11 cellular contexts compared by ENCODE assay signal in genomic region chr3:184305577-184305976, GRCh38. TPM values are rescaled to one million over a fixed set of nuclear protein-coding genes. Genes with fewer than 3 reads are reported as not detected.
A peak's percentile ranks its signal among the peaks of the same experiment; 100 is the strongest.
DNase-seq lines count a peak whose midpoint lies in the region; ATAC-seq and TF ChIP-seq lines count a peak whose summit lies in the region.
"Had no signal": no experiment of that assay in that cellular context is flagged by ENCODE, and none has a peak within 500 bp of the region (broad histone marks: within the 10 kb centered on the region; RNA-seq: fewer than 3 reads in every experiment).

No MANE protein-coding gene starts in this region.

- in situ Hi-C loops in GM23248 (cut with MboI) = no loop called here

- no peak overlapping the region for H3K14ac ChIP-seq in neuronal stem cell (ENCODE audit: low read length)

- H3K9me2 ChIP-seq in GM23248 (ENCODE audit: insufficient read depth) = no peaks in the 10 kb centered on the region

- no peak overlapping the region for H3K23ac ChIP-seq in neuronal stem cell (ENCODE audit: low read depth, low read length, poor library complexity)

- H3K4ac ChIP-seq in neuronal stem cell (ENCODE audit: low read length) = no peak overlapping the region

- H3K4me2 ChIP-seq in GM23248 (ENCODE audit: unreplicated experiment) = no peak overlapping the region
- H3K4me2 ChIP-seq in neuronal stem cell (ENCODE audit: insufficient read depth, low read length, poor library complexity, severe bottlenecking) = no peak overlapping the region

- no peak overlapping the region for H3K4me3 Mint-ChIP-seq in WTC11

- no peaks in the 10 kb centered on the region for H3K9me3 Mint-ChIP-seq in WTC11

- no peak overlapping the region for H2BK120ac ChIP-seq in neuronal stem cell (ENCODE audit: low read depth, low read length)

- H3K4me3 ChIP-seq in AG10803 (ENCODE audit: low read length) (no peak overlapping the region), GM23248 (no peak overlapping the region), neuronal stem cell (ENCODE audit: low read length in 2 of 2) (no peak overlapping the region)

- peak; percentile 40 for TF ChIP-seq CTCF in AG10803 (conservative IDR thresholded peaks at IDR 0.05; ENCODE audit: low read length)
- no peak for TF ChIP-seq CTCF in WTC11 (IDR thresholded peaks at IDR 0.05)

- POLR2A ChIA-PET in WTC11 (lab: Charles Lee) = no interaction called here

- H3K27ac ChIP-seq in GM23248 (no peak overlapping the region), neuronal stem cell (replicated peaks; ENCODE audit: low read length) (no peak overlapping the region)

- no peaks in the 10 kb centered on the region for H3K79me1 ChIP-seq in neuronal stem cell (ENCODE audit: low read depth, low read length)

- peaks cover 1% of the 10 kb centered on the region; the same call in 1 of the 2 replicates for H3K4me1 Mint-ChIP-seq in WTC11

- DNase-seq in AG10803 (ENCODE audit: low read depth) (peak; percentile 24), GM23248 (peak; percentile 43), WTC11 (ENCODE audit: low spot score) (no peak), kidney glomerular epithelial cell (lab: John Stamatoyannopoulos, UW) (peak; percentile 17), neuronal stem cell (ENCODE audit: low spot score) (no peak), D341Med (ENCODE audit: low spot score) (no peak)
- DNase-seq: activated effector memory CD4-positive, alpha-beta T cell treated with anti-CD3 and anti-CD28 coated beads, Interleukin-2, amount 50 U/mL, for 16 hours; SHP77 treated with DMSO at 0.1 percent for 48 hours; stimulated activated CD4-positive, alpha-beta T cell treated with anti-CD3 and anti-CD28 coated beads, Interleukin-2, amount 100 ng/mL, for 24 hours had no signal

- peaks cover 66% of the 10 kb centered on the region for H3K79me2 ChIP-seq in GM23248 (ENCODE audit: insufficient read depth)

- H4K91ac ChIP-seq in neuronal stem cell (ENCODE audit: low read depth, low read length, poor library complexity) = no peak overlapping the region

- no peak overlapping the region for H3K27ac Mint-ChIP-seq in WTC11

- CTCF ChIA-PET in WTC11 (lab: Charles Lee) = interaction anchor here (1.1 kb wide), 1 partner anchor 33 kb away, joined by 3 read pairs; no protein-coding TSS in a partner anchor

- H2BK5ac ChIP-seq in neuronal stem cell (ENCODE audit: low read length) = no peak overlapping the region

- H3K18ac ChIP-seq in neuronal stem cell (ENCODE audit: low read length) = no peak overlapping the region

- H4K20me1 ChIP-seq in GM23248 (ENCODE audit: insufficient read depth) = no peaks in the 10 kb centered on the region

- no peak overlapping the region for H2BK12ac ChIP-seq in neuronal stem cell (ENCODE audit: low read length)

- H3K9ac ChIP-seq in GM23248 (no peak overlapping the region), neuronal stem cell (ENCODE audit: low read depth, low read length, poor library complexity) (no peak overlapping the region)

- H3K36me3 ChIP-seq in GM23248 (ENCODE audit: low read depth) = peaks cover 73% of the 10 kb centered on the region
- H3K36me3 ChIP-seq in neuronal stem cell (replicated peaks in 1 of 2; ENCODE audit: control insufficient read depth in 2 of 2, insufficient read depth in 2 of 2, low read length in 2 of 2) = peaks cover 64 to 91% of the 10 kb centered on the region in 2 donors

- no peak overlapping the region for H2AK5ac ChIP-seq in neuronal stem cell (ENCODE audit: low read depth, low read length)

- peaks cover 58% of the 10 kb centered on the region for H3F3A ChIP-seq in GM23248 (ENCODE audit: insufficient read depth)

- H3K36me3 Mint-ChIP-seq in WTC11 = peaks cover 87% of the 10 kb centered on the region

- H2AFZ ChIP-seq in GM23248 (no peak overlapping the region), neuronal stem cell (ENCODE audit: low read length) (no peak overlapping the region)

- H3K27me3 ChIP-seq in GM23248 (replicated peaks; ENCODE audit: insufficient read depth) (no peaks in the 10 kb centered on the region), neuronal stem cell (ENCODE audit: control insufficient read depth in 3 of 3, insufficient read depth in 3 of 3, low read depth in 1 of 3, low read length in 3 of 3) (no peaks in the 10 kb centered on the region)

- H3K4me1 ChIP-seq in GM23248 (ENCODE audit: insufficient read depth) = peaks cover 13% of the 10 kb centered on the region
- H3K4me1 ChIP-seq in neuronal stem cell (ENCODE audit: control insufficient read depth in 2 of 2, insufficient read depth in 1 of 2, low read depth in 1 of 2, low read length in 2 of 2) = no peaks in the 10 kb centered on the region

- ATAC-seq in WTC11 (peak; percentile 26; the same call in 1 of the 2 replicates), GM21367 (IDR thresholded peaks at IDR 0.05; ENCODE audit: unreplicated experiment) (no peak), GM21360 (IDR thresholded peaks at IDR 0.05; ENCODE audit: unreplicated experiment) (no peak)

- H4K8ac ChIP-seq in neuronal stem cell (ENCODE audit: low read depth, low read length) = no peak overlapping the region

- WGBS in GM23248 (ENCODE audit: low coverage in 1 of 2, low lambda C conversion rate in 2 of 2, missing lambda C conversion rate in 2 of 2), 2 experiments = 50 to 74% methylated on average over 1 of the region's 1 CpG
- no CpG with 5 or more reads among the region's 1 CpG for WGBS in neuronal stem cell (ENCODE audit: extremely low coverage in 2 of 2, insufficient read length in 2 of 2, insufficient replicate concordance in 1 of 2), 2 donors

- H3K27me3 Mint-ChIP-seq in WTC11 (ENCODE audit: low read depth) = no peaks in the 10 kb centered on the region

- H3K9me3 ChIP-seq in GM23248 (ENCODE audit: low read depth) (no peaks in the 10 kb centered on the region), neuronal stem cell (replicated peaks in 1 of 2; ENCODE audit: control insufficient read depth in 2 of 2, insufficient read depth in 1 of 2, low read depth in 1 of 2, low read length in 2 of 2) (no peaks in the 10 kb centered on the region)

- no peak overlapping the region for H2BK15ac ChIP-seq in neuronal stem cell (ENCODE audit: low read length)

TF ChIP-seq in WTC11, 78 proteins besides CTCF, POLR2A, EP300 and RAD21 (continues in another document):
- TF ChIP-seq TEAD1 (CRISPR knock-in tag; IDR thresholded peaks at IDR 0.05) (no peak), SOX15 (CRISPR knock-in tag; IDR thresholded peaks at IDR 0.05) (no peak), TEAD4 (CRISPR knock-in tag; IDR thresholded peaks at IDR 0.05) (no peak)
- TF ChIP-seq, protein P1, sequence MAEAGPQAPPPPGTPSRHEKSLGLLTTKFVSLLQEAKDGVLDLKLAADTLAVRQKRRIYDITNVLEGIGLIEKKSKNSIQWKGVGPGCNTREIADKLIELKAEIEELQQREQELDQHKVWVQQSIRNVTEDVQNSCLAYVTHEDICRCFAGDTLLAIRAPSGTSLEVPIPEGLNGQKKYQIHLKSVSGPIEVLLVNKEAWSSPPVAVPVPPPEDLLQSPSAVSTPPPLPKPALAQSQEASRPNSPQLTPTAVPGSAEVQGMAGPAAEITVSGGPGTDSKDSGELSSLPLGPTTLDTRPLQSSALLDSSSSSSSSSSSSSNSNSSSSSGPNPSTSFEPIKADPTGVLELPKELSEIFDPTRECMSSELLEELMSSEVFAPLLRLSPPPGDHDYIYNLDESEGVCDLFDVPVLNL (CRISPR knock-in tag; IDR thresholded peaks at IDR 0.05; ENCODE audit: borderline replicate concordance, low read depth) = no peak

RNA-seq across cellular contexts. Expression of gene PSMD2, which starts 6.5 kb away (rescaled TPM):
- 596 and 602 TPM in 2 replicates for total RNA-seq in GM23248 (2014; rRNA removed; shearing (Covaris generic))
- 513 and 518 TPM in 2 replicates for polyA plus RNA-seq in GM23248 (2016; fragmentation: Nextera tagmentation; extraction: Ambion mirVana)
- 303 to 359 TPM (median 320 TPM) in 3 replicates for total RNA-seq in WTC11 (2021)
- 114 TPM for polyA plus RNA-seq in neuronal stem cell (2013, experiment 1 of 2)
- 116 TPM for polyA plus RNA-seq in neuronal stem cell (2013, experiment 2 of 2)

RNA-seq across cellular contexts. Expression of gene EIF4G1, which starts 8.8 kb away (rescaled TPM):
- total RNA-seq in GM23248 (2014; rRNA removed; shearing (Covaris generic)) = 366 and 370 TPM in 2 replicates
- 183 and 184 TPM in 2 replicates for polyA plus RNA-seq in GM23248 (2016; fragmentation: Nextera tagmentation; extraction: Ambion mirVana)
- total RNA-seq in WTC11 (2021) = 411 to 557 TPM (median 439 TPM) in 3 replicates
- polyA plus RNA-seq in neuronal stem cell (2013, experiment 1 of 2) = 102 TPM
- 99.2 TPM for polyA plus RNA-seq in neuronal stem cell (2013, experiment 2 of 2)

RNA-seq across cellular contexts. Expression of gene ECE2, which starts 29.8 kb away (rescaled TPM):
- total RNA-seq in GM23248 (2014; rRNA removed; shearing (Covaris generic)) = not detected in 2 replicates
- not detected in 2 replicates for polyA plus RNA-seq in GM23248 (2016; fragmentation: Nextera tagmentation; extraction: Ambion mirVana)
- 0.46 to 1.2 TPM (median 0.64 TPM) in 3 replicates for total RNA-seq in WTC11 (2021)
- 0.04 TPM for polyA plus RNA-seq in neuronal stem cell (2013, experiment 1 of 2)
- polyA plus RNA-seq in neuronal stem cell (2013, experiment 2 of 2) = 0.06 TPM

RNA-seq across cellular contexts. Expression of gene FAM131A, which starts 31.8 kb away (rescaled TPM):
- total RNA-seq in GM23248 (2014; rRNA removed; shearing (Covaris generic)) = 24.5 and 44.9 TPM in 2 replicates
- 5.6 and 7.0 TPM in 2 replicates for polyA plus RNA-seq in GM23248 (2016; fragmentation: Nextera tagmentation; extraction: Ambion mirVana)
- total RNA-seq in WTC11 (2021) = 20.3 to 23.0 TPM (median 20.4 TPM) in 3 replicates
- 16.7 TPM for polyA plus RNA-seq in neuronal stem cell (2013, experiment 1 of 2)
- polyA plus RNA-seq in neuronal stem cell (2013, experiment 2 of 2) = 15.7 TPM

RNA-seq across cellular contexts. Expression of gene CAMK2N2, which starts 44.2 kb away (rescaled TPM):
- total RNA-seq in GM23248 (2014; rRNA removed; shearing (Covaris generic)) = 0.11 TPM in 1 of 2 replicates, not detected in the other
- polyA plus RNA-seq in GM23248 (2016; fragmentation: Nextera tagmentation; extraction: Ambion mirVana) = 0.14 TPM in 1 of 2 replicates, not detected in the other
- 10.5 to 13.1 TPM (median 11.5 TPM) in 3 replicates for total RNA-seq in WTC11 (2021)
- 2.9 TPM for polyA plus RNA-seq in neuronal stem cell (2013, experiment 1 of 2)
- 2.7 TPM for polyA plus RNA-seq in neuronal stem cell (2013, experiment 2 of 2)

Comparison
In these comparisons a context has a peak if more than half of its experiments do, and no peak if none do; other contexts are left out.
1. DNase-seq: peak in AG10803 (single experiment), GM23248 (single experiment) and kidney glomerular epithelial cell (single experiment); none in WTC11 (single experiment), neuronal stem cell (single experiment) and D341Med (single experiment).